ENCODE assay signal across 18 cellular contexts in genomic region chr1:45876000-45876399, GRCh38.
DNase-seq lines count a peak whose midpoint lies in the region; ATAC-seq, FAIRE-seq and TF ChIP-seq lines count a peak whose summit lies in the region.
"Had no signal": no experiment of that assay in that cellular context is flagged by ENCODE, and none has a peak within 500 bp of the region (broad histone marks: within the 10 kb centered on the region; RNA-seq: fewer than 3 reads in every experiment).

No MANE protein-coding gene starts in this region.

- H3K36me3 Mint-ChIP-seq in T-cell: peaks cover 3% of the 10 kb centered on the region

- H3K27me3 Mint-ChIP-seq in T-cell: no peaks in the 10 kb centered on the region
- H3K27me3 Mint-ChIP-seq: CD4-positive, alpha-beta T cell; stimulated activated naive CD8-positive, alpha-beta T cell treated with anti-CD3 and anti-CD28 coated beads, Interleukin-15, Interleukin-2, amounts not matched to agents 100 ng/mL and 50 ng/mL, for 24 hours; T-helper 17 cell had no signal

- no peak overlapping the region for H3K9ac ChIP-seq in endothelial cell of umbilical vein (replicated peaks; ENCODE audit: extremely low read depth, insufficient read depth, low read length)

- H3K36me3 ChIP-seq in endothelial cell of umbilical vein (ENCODE audit: control insufficient read depth in 2 of 2, extremely low read depth in 1 of 2, insufficient read depth in 2 of 2, low read length in 2 of 2): no peaks in the 10 kb centered on the region

- peak; percentile 10 for DNase-seq in NCI-H1436 (lab: John Stamatoyannopoulos, UW)
- no peak for DNase-seq in NCI-H1436 treated with DMSO at 0.1 percent for 48 hours (lab: John Stamatoyannopoulos, UW)
- DNase-seq in NAMALWA (ENCODE audit: low spot score): peak; percentile 61
- DNase-seq in NCI-H510A (lab: John Stamatoyannopoulos, UW): peak; percentile 45
- DNase-seq in endothelial cell of umbilical vein (ENCODE audit: low read depth, low spot score): peak; percentile 29
- no peak for DNase-seq in T-cell
- DNase-seq: activated CD4-positive, CD25-positive, alpha-beta regulatory T cell treated with anti-CD3 and anti-CD28 coated beads, Interleukin-2, amount 50 U/mL, for 72 hours; activated naive CD4-positive, alpha-beta T cell treated with anti-CD3 and anti-CD28 coated beads for 36 hours; CD4-positive, alpha-beta T cell; GDM1; HCEC 1CT; retina; stimulated activated CD4-positive, alpha-beta T cell treated with anti-CD3 and anti-CD28 coated beads, Interleukin-15, amount 100 ng/mL, for 24 hours; T-helper 17 cell had no signal

- no peaks in the 10 kb centered on the region for H3K27me3 ChIP-seq in endothelial cell of umbilical vein (ENCODE audit: control insufficient read depth in 2 of 2, insufficient read depth in 2 of 2, low read length in 2 of 2)

- H3K4me2 ChIP-seq in endothelial cell of umbilical vein (ENCODE audit: insufficient read depth, low read length): no peak overlapping the region

- H2AFZ ChIP-seq in endothelial cell of umbilical vein (ENCODE audit: low read depth, low read length): no peak overlapping the region

- TF ChIP-seq CTCF in endothelial cell of umbilical vein (IDR thresholded peaks at IDR 0.05; ENCODE audit: extremely low read depth in 1 of 2, insufficient read depth in 1 of 2, low read depth in 1 of 2, low read length in 2 of 2): no peak

- dilution Hi-C loops in endothelial cell of umbilical vein (cut with MboI; ENCODE audit: extremely low pct_ligation_motif_present, low sequenced_read_pairs): no loop called here

- ATAC-seq in HG03097 (IDR thresholded peaks at IDR 0.05; ENCODE audit: low FRiP score, unreplicated experiment): no peak
- ATAC-seq in HG02973 (IDR thresholded peaks at IDR 0.05; ENCODE audit: unreplicated experiment): no peak
- no peak for ATAC-seq in T-cell (replicated peaks in 1 of 4)
- ATAC-seq: T-helper 17 cell had no signal

- H3K9me1 ChIP-seq in endothelial cell of umbilical vein (replicated peaks; ENCODE audit: control insufficient read depth, extremely low read depth, insufficient read depth, low read length): no peaks in the 10 kb centered on the region

- POLR2A ChIA-PET in endothelial cell of umbilical vein (lab: Charles Lee) (no interaction called here), T-cell (lab: Charles Lee) (no interaction called here)

- no peaks in the 10 kb centered on the region for H3K9me3 Mint-ChIP-seq in T-cell
- H3K9me3 Mint-ChIP-seq: activated naive CD4-positive, alpha-beta T cell treated with anti-CD3 and anti-CD28 coated beads for 36 hours; CD4-positive, alpha-beta T cell; stimulated activated naive CD8-positive, alpha-beta T cell treated with anti-CD3 and anti-CD28 coated beads, Interleukin-15, Interleukin-2, amounts not matched to agents 100 ng/mL and 50 ng/mL, for 24 hours had no signal

- peaks cover 6% of the 10 kb centered on the region for H3K4me1 ChIP-seq in endothelial cell of umbilical vein (ENCODE audit: control insufficient read depth, extremely low read depth, insufficient read depth, low read length)

- H3K79me2 ChIP-seq in endothelial cell of umbilical vein (ENCODE audit: control insufficient read depth, insufficient read depth, low read length): peaks cover 8% of the 10 kb centered on the region

- intact Hi-C loops in endothelial cell of umbilical vein (cut with micrococcal nuclease): no loop called here

- no peak overlapping the region for H3K4me3 Mint-ChIP-seq in T-cell
- H3K4me3 Mint-ChIP-seq: activated naive CD4-positive, alpha-beta T cell treated with anti-CD3 and anti-CD28 coated beads for 36 hours; CD4-positive, alpha-beta T cell; stimulated activated naive CD8-positive, alpha-beta T cell treated with anti-CD3 and anti-CD28 coated beads, Interleukin-15, Interleukin-2, amounts not matched to agents 100 ng/mL and 50 ng/mL, for 24 hours; T-helper 17 cell had no signal

- CTCF ChIA-PET in endothelial cell of umbilical vein (lab: Charles Lee) (interaction anchor here (1.5 kb wide), 1 partner anchor 30 kb away, joined by 3 read pairs; no protein-coding TSS in a partner anchor), T-cell (lab: Charles Lee) (no interaction called here)

- no peaks in the 10 kb centered on the region for H3K9me3 ChIP-seq in endothelial cell of umbilical vein (replicated peaks; ENCODE audit: control insufficient read depth, insufficient read depth, low read length)

- no peak overlapping the region for H3K27ac ChIP-seq in endothelial cell of umbilical vein (ENCODE audit: insufficient read depth, low read depth, low read length)
- H3K27ac ChIP-seq: coronary artery had no signal

- H3K4me3 ChIP-seq in endothelial cell of umbilical vein (replicated peaks in 1 of 3; ENCODE audit: insufficient read depth in 1 of 3, low read depth in 1 of 3, low read length in 3 of 3): no peak overlapping the region
- H3K4me3 ChIP-seq: coronary artery had no signal

- no peak overlapping the region for H3K27ac Mint-ChIP-seq in T-cell
- H3K27ac Mint-ChIP-seq: activated naive CD4-positive, alpha-beta T cell treated with anti-CD3 and anti-CD28 coated beads for 36 hours; CD4-positive, alpha-beta T cell; stimulated activated naive CD8-positive, alpha-beta T cell treated with anti-CD3 and anti-CD28 coated beads, Interleukin-15, Interleukin-2, amounts not matched to agents 100 ng/mL and 50 ng/mL, for 24 hours; T-helper 17 cell had no signal

- BruUV-seq in endothelial cell of umbilical vein (replicated peaks; lab: Mats Ljungman, UMichigan): no TSS peak

- H4K20me1 ChIP-seq in endothelial cell of umbilical vein (replicated peaks; ENCODE audit: control insufficient read depth, extremely low read depth, insufficient read depth, low read length): no peaks in the 10 kb centered on the region

- no peaks in the 10 kb centered on the region for H3K4me1 Mint-ChIP-seq in T-cell

- no peak for TF ChIP-seq POLR2A in endothelial cell of umbilical vein (IDR thresholded peaks at IDR 0.05; ENCODE audit: low read depth, low read length)

- no peak for FAIRE-seq in endothelial cell of umbilical vein (lab: Jason Lieb, UNC)

TF ChIP-seq in endothelial cell of umbilical vein, 7 proteins besides CTCF, POLR2A, EP300 and RAD21:
- TF ChIP-seq POLR2AphosphoS5 (IDR thresholded peaks at IDR 0.05; ENCODE audit: insufficient read depth, low read depth, low read length): no peak
- TF ChIP-seq MYC (IDR thresholded peaks at IDR 0.05; ENCODE audit: low read depth, low read length): no peak
- TF ChIP-seq JUN (IDR thresholded peaks at IDR 0.05; ENCODE audit: borderline replicate concordance, insufficient read depth, insufficient read length, low read depth): no peak
- TF ChIP-seq GATA2 (IDR thresholded peaks at IDR 0.05; ENCODE audit: insufficient read depth, insufficient read length, low read depth, low read length): no peak
- no peak for TF ChIP-seq MAX (IDR thresholded peaks at IDR 0.05; ENCODE audit: insufficient read depth, insufficient read length)
- no peak for TF ChIP-seq EZH2 (IDR thresholded peaks at IDR 0.05; ENCODE audit: borderline replicate concordance, low read depth, low read length, severe bottlenecking)
- TF ChIP-seq FOS (IDR thresholded peaks at IDR 0.05; ENCODE audit: borderline replicate concordance, insufficient read depth, low read length): no peak

Comparison
In these comparisons a context has a peak if more than half of its experiments do, and no peak if none do; other contexts are left out.
1. DNase-seq: peak in NCI-H1436 (single experiment), NAMALWA (single experiment), NCI-H510A (single experiment) and endothelial cell of umbilical vein (single experiment); none in NCI-H1436 treated with DMSO at 0.1 percent for 48 hours (single experiment) and T-cell (0 of 34).